In the genomic region with DNA sequence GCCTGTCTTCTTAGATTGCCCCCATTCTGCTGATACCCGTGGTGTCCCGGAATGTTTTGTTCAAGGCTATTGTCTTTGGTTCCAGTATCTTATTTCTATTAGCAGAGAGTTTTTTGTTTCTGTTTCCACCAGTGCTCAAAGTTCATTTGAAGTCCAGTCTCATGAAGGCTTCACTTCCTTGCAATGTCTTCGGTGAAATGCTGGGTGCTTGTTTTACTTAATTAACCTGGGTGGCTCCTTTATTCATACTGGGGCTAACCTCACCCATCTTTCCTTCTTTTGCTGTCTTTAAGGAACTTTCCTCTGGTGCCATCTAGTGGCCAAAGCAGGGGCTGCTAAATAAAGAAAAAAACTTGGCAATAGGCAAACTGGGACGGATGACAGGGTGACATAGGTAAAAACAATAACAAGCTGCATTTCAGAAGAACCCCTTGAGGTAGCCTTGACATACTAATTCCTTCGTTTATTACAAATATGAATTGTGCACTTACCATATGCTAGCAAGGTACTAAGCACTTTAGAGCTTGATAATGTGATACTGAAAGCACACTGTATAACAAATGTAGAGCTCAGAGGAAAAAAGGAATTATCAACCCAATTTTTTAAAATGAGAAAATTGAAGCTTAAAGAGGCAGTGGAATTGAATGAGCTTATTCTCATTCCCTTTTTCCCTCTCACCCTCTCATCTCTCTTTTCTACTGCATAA, we compare ENCODE assay signal across 8 cellular contexts. TPM values are rescaled to one million over a fixed set of nuclear protein-coding genes. Genes with fewer than 3 reads are reported as not detected.
DNase-seq lines count a peak whose midpoint lies in the region; ATAC-seq and TF ChIP-seq lines count a peak whose summit lies in the region.

No MANE protein-coding gene starts in this region.

- no peaks in the 10 kb centered on the region for H3K27me3 ChIP-seq in ovary
- peaks cover 0 to 5% of the 10 kb centered on the region in 2 donors for H3K27me3 ChIP-seq in tibial artery

- H3K27ac ChIP-seq in RWPE1 (no peak overlapping the region), ovary (no peak overlapping the region), tibial artery (no peak overlapping the region)

- POLR2A ChIA-PET in RWPE1 (lab: Yijun Ruan, JAX; ENCODE audit: low non-redundant PET): no interaction called here

- peak; percentile 81 for ATAC-seq in GM21619 (IDR thresholded peaks at IDR 0.05; ENCODE audit: unreplicated experiment)

- intact Hi-C loops in ovary (cut with DNase I) (loop anchor here in 1 of 4 donors (10.0 kb wide), 1 partner anchor 519 kb away; no protein-coding TSS in a partner anchor), tibial artery (cut with DNase I; ENCODE audit: low total_unique reads) (loop anchor here (10.0 kb wide), 3 partner anchors 99 to 519 kb away; no protein-coding TSS in a partner anchor)

- TF ChIP-seq EP300 in ovary (IDR thresholded peaks at IDR 0.05): no peak

- peak overlapping the region in 1 of 2 donors; percentile 12 for H3K4me3 ChIP-seq in foreskin fibroblast (ENCODE audit: low read depth in 1 of 2, low read length in 2 of 2)
- no peak overlapping the region for H3K4me3 ChIP-seq in ovary
- no peak overlapping the region for H3K4me3 ChIP-seq in tibial artery

- H3K9me3 ChIP-seq in ovary (no peaks in the 10 kb centered on the region), tibial artery (no peaks in the 10 kb centered on the region)

- TF ChIP-seq POLR2A in ovary (IDR thresholded peaks at IDR 0.05): no peak

- WGBS in ovary, 3 donors: 0 to 5% (median 2%) methylated on average over 5 of the region's 5 CpGs

- H3K4me1 ChIP-seq in ovary (ENCODE audit: insufficient read depth) (no peaks in the 10 kb centered on the region), tibial artery (no peaks in the 10 kb centered on the region)

- DNase-seq in DMS 273 treated with DMSO at 0.1 percent for 48 hours (lab: John Stamatoyannopoulos, UW) (peak; percentile 37), RWPE1 (ENCODE audit: low spot score) (peak; percentile 46), foreskin fibroblast (peak; percentile 48 to 84), ovary (peak in 4 of 5 donors; percentile 30 to 65 (median 56)), tibial artery (peak in 1 of 2 donors; percentile 76)
- peak; percentile 31 to 61 for DNase-seq in activated T-helper 1 cell treated with anti-CD3 and anti-CD28 coated beads, Interleukin-2, amount 50 U/mL, for 16 hours (ENCODE audit: low read depth in 1 of 2, low spot score in 1 of 2)

- TF ChIP-seq CTCF in LNCAP (IDR thresholded peaks at IDR 0.05) (peak; percentile 95), RWPE1 (conservative IDR thresholded peaks at IDR 0.05; ENCODE audit: low read depth) (peak; percentile 97), foreskin fibroblast (IDR thresholded peaks at IDR 0.05; ENCODE audit: low read depth, low read length) (peak; percentile 96), ovary (IDR thresholded peaks at IDR 0.05) (peak; percentile 46 to 71 (median 50)), tibial artery (IDR thresholded peaks at IDR 0.05) (peak; percentile 77 to 89)

- CTCF ChIA-PET in RWPE1 (lab: Yijun Ruan, JAX): interaction anchor here (0.5 to 2.0 kb wide), 21 partner anchors 11 to 581 kb away, joined by 3 to 8 read pairs (median 4); a partner anchor contains a TSS

- H3K36me3 ChIP-seq in ovary: no peaks in the 10 kb centered on the region
- no peaks in the 10 kb centered on the region for H3K36me3 ChIP-seq in tibial artery

RNA-seq across cellular contexts. Expression of a gene that starts 2.8 kb away (rescaled TPM):
- not detected for total RNA-seq in ovary
- polyA plus RNA-seq in ovary: not detected
